30 cellular contexts compared by ENCODE assay signal in the genomic region with DNA sequence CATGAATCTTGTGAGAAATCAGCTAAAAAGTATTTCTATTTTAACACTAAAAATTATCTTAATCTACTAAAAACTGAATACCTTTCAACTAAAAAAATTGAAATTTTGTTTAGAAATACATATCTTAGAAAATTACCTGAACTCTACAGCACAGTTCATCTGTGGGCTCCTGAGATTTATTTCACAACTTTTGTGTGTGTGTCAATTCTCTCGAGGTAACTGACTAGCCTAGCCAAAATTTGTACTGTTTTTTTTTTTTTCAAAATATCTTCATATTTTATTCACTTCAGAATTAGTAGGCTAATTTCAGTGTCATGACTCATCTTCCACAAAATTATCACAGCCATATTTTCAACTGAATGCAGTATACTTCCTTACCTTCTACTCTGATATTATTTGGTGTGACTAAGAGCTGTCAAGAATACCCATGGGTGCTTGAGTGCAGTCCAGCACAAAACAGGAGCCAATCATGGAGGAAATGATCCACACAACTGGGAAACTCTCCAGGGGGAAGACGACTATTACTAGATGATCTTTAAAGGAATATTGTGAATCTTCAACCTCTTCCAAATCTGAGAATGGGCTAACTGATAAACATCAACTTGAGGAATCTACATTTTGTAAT.
DNase-seq lines count a peak whose midpoint lies in the region; ATAC-seq, FAIRE-seq and TF ChIP-seq lines count a peak whose summit lies in the region.
"Had no signal": no experiment of that assay in that cellular context is flagged by ENCODE, and none has a peak within 500 bp of the region (broad histone marks: within the 10 kb centered on the region; RNA-seq: fewer than 3 reads in every experiment).

No MANE protein-coding gene starts in this region.

- peak; percentile 20 for FAIRE-seq in astrocyte (lab: Jason Lieb, UNC)
- FAIRE-seq: G401.6 had no signal

- H2AFZ ChIP-seq in astrocyte (ENCODE audit: low read depth, low read length) (no peak overlapping the region), PC-9 (no peak overlapping the region)

- H3K36me3 ChIP-seq in astrocyte (ENCODE audit: insufficient read depth, low read length) (no peaks in the 10 kb centered on the region), left lung (no peaks in the 10 kb centered on the region), PC-9 (ENCODE audit: low read depth) (no peaks in the 10 kb centered on the region)
- H3K36me3 ChIP-seq: ascending aorta had no signal

- no TSS peak for BruUV-seq in PC-9 (replicated peaks; lab: Mats Ljungman, UMichigan)

- no peak overlapping the region for H3K4me3 ChIP-seq in astrocyte (ENCODE audit: insufficient read depth, low read depth, low read length)
- H3K4me3 ChIP-seq in left lung: no peak overlapping the region
- no peak overlapping the region for H3K4me3 ChIP-seq in PC-9
- H3K4me3 ChIP-seq: ascending aorta, mucosa of descending colon had no signal

- H3K27ac ChIP-seq in astrocyte (ENCODE audit: low read depth, low read length): no peak overlapping the region
- no peak overlapping the region for H3K27ac ChIP-seq in left lung
- H3K27ac ChIP-seq in PC-9: no peak overlapping the region
- H3K27ac ChIP-seq: ascending aorta had no signal

- H3K36me3 Mint-ChIP-seq in astrocyte (ENCODE audit: low read depth, unreplicated experiment): no peaks in the 10 kb centered on the region
- H3K36me3 Mint-ChIP-seq: activated naive CD8-positive, alpha-beta T cell treated with anti-CD3 and anti-CD28 coated beads for 36 hours; natural killer cell; stimulated activated naive B cell treated with anti-CD40 and anti-IgM and Interleukin-4, amounts not matched to agents 10 μg/mL and 1 μg/mL and 100 μg/mL, for 72 hours; type B pancreatic cell had no signal

- no peak overlapping the region for H3K9ac ChIP-seq in astrocyte (ENCODE audit: low read length)

- ATAC-seq in left lung (peak; percentile 43), GM18868 (IDR thresholded peaks at IDR 0.05; ENCODE audit: unreplicated experiment) (no peak)
- ATAC-seq: mucosa of descending colon; natural killer cell; Right ventricle myocardium inferior; stimulated activated naive B cell treated with anti-CD40 and anti-IgM and Interleukin-4, amounts not matched to agents 10 μg/mL and 1 μg/mL and 100 μg/mL, for 72 hours had no signal

- no peaks in the 10 kb centered on the region for H3F3A ChIP-seq in PC-9 (ENCODE audit: insufficient read depth, low read depth)

- H3K4me3 Mint-ChIP-seq in astrocyte (ENCODE audit: unreplicated experiment): no peak overlapping the region
- H3K4me3 Mint-ChIP-seq: activated naive CD8-positive, alpha-beta T cell treated with anti-CD3 and anti-CD28 coated beads for 36 hours; activated T-cell treated with anti-CD3 and anti-CD28 coated beads, Interleukin-2, amount 50 U/mL, for 24 hours; natural killer cell; stimulated activated naive B cell treated with anti-CD40 and anti-IgM and Interleukin-4, amounts not matched to agents 10 μg/mL and 1 μg/mL and 100 μg/mL, for 72 hours; type B pancreatic cell had no signal

- no peaks in the 10 kb centered on the region for H3K27me3 Mint-ChIP-seq in astrocyte (ENCODE audit: low read depth, unreplicated experiment)
- H3K27me3 Mint-ChIP-seq: activated T-cell treated with anti-CD3 and anti-CD28 coated beads, Interleukin-2, amount 50 U/mL, for 24 hours had no signal

- no peak overlapping the region for H3K4me2 ChIP-seq in astrocyte (ENCODE audit: low read length)
- no peak overlapping the region for H3K4me2 ChIP-seq in PC-9

- H3K79me2 ChIP-seq in astrocyte (ENCODE audit: insufficient read depth, low read length) (no peaks in the 10 kb centered on the region), PC-9 (ENCODE audit: low read depth) (no peaks in the 10 kb centered on the region)

- POLR2A ChIA-PET in PC-9 (lab: Charles Lee; ENCODE audit: unreplicated experiment): no interaction called here

- CTCF ChIA-PET in PC-9 (lab: Charles Lee): no interaction called here

- H3K27me3 ChIP-seq in astrocyte (ENCODE audit: insufficient read depth, low read length) (no peaks in the 10 kb centered on the region), left lung (no peaks in the 10 kb centered on the region), PC-9 (ENCODE audit: insufficient read depth, low read depth) (no peaks in the 10 kb centered on the region)
- H3K27me3 ChIP-seq: ascending aorta had no signal

- H3K9me2 ChIP-seq in PC-9 (ENCODE audit: insufficient read depth): no peaks in the 10 kb centered on the region; the same call in 1 of the 2 replicates

- intact Hi-C loops in left lung (cut with DNase I): no loop called here
- intact Hi-C loops in PC-9 (cut with micrococcal nuclease; ENCODE audit: unreplicated experiment): no loop called here

- H3K4me1 ChIP-seq in astrocyte (ENCODE audit: insufficient read depth, low read length): no peaks in the 10 kb centered on the region
- H3K4me1 ChIP-seq in left lung: no peaks in the 10 kb centered on the region
- H3K4me1 ChIP-seq in PC-9 (replicated peaks; ENCODE audit: insufficient read depth): no peaks in the 10 kb centered on the region
- H3K4me1 ChIP-seq: ascending aorta had no signal

- H3K4me1 Mint-ChIP-seq in astrocyte (ENCODE audit: low read depth, unreplicated experiment): no peaks in the 10 kb centered on the region
- H3K4me1 Mint-ChIP-seq: activated naive CD8-positive, alpha-beta T cell treated with anti-CD3 and anti-CD28 coated beads for 36 hours; natural killer cell; stimulated activated naive B cell treated with anti-CD40 and anti-IgM and Interleukin-4, amounts not matched to agents 10 μg/mL and 1 μg/mL and 100 μg/mL, for 72 hours had no signal

- H3K27ac Mint-ChIP-seq in astrocyte (ENCODE audit: unreplicated experiment): no peak overlapping the region
- H3K27ac Mint-ChIP-seq: activated naive CD8-positive, alpha-beta T cell treated with anti-CD3 and anti-CD28 coated beads for 36 hours; activated T-cell treated with anti-CD3 and anti-CD28 coated beads, Interleukin-2, amount 50 U/mL, for 24 hours; natural killer cell; stimulated activated naive B cell treated with anti-CD40 and anti-IgM and Interleukin-4, amounts not matched to agents 10 μg/mL and 1 μg/mL and 100 μg/mL, for 72 hours; type B pancreatic cell had no signal

- TF ChIP-seq CTCF in astrocyte (IDR thresholded peaks at IDR 0.05; ENCODE audit: insufficient read depth, low read depth, low read length): no peak
- no peak for TF ChIP-seq CTCF in left lung (IDR thresholded peaks at IDR 0.05)
- TF ChIP-seq CTCF in PC-9 (conservative IDR thresholded peaks at IDR 0.05): no peak

- H3K9me3 Mint-ChIP-seq in astrocyte (ENCODE audit: unreplicated experiment): no peaks in the 10 kb centered on the region
- H3K9me3 Mint-ChIP-seq: activated naive CD8-positive, alpha-beta T cell treated with anti-CD3 and anti-CD28 coated beads for 36 hours; activated T-cell treated with anti-CD3 and anti-CD28 coated beads, Interleukin-2, amount 50 U/mL, for 24 hours; stimulated activated naive B cell treated with anti-CD40 and anti-IgM and Interleukin-4, amounts not matched to agents 10 μg/mL and 1 μg/mL and 100 μg/mL, for 72 hours; type B pancreatic cell had no signal

- H3K9me3 ChIP-seq in astrocyte (ENCODE audit: insufficient read depth, low read depth, low read length) (peaks cover 2% of the 10 kb centered on the region), left lung (no peaks in the 10 kb centered on the region), PC-9 (ENCODE audit: insufficient read depth, low read depth) (no peaks in the 10 kb centered on the region)
- H3K9me3 ChIP-seq: ascending aorta, mucosa of descending colon had no signal

- H4K20me1 ChIP-seq in astrocyte (ENCODE audit: insufficient read depth, low read length) (no peaks in the 10 kb centered on the region), PC-9 (ENCODE audit: insufficient read depth) (no peaks in the 10 kb centered on the region)

- peak; percentile 42 for DNase-seq in AG08395 (ENCODE audit: low spot score)
- DNase-seq in HCEC 1CT: peak; percentile 78
- DNase-seq in astrocyte (ENCODE audit: low read depth): no peak
- DNase-seq in left lung: no peak
- DNase-seq in PC-9: no peak
- DNase-seq in AML-193 (lab: John Stamatoyannopoulos, UW): no peak
- DNase-seq in DMS153 treated with DMSO at 0.1 percent for 48 hours (lab: John Stamatoyannopoulos, UW; ENCODE audit: unreplicated experiment): no peak
- DNase-seq: activated gamma-delta T cell; activated naive CD8-positive, alpha-beta T cell treated with anti-CD3 and anti-CD28 coated beads for 36 hours; activated T-cell treated with anti-CD3 and anti-CD28 coated beads, Interleukin-2, amount 50 U/mL, for 24 hours; central memory CD4-positive, alpha-beta T cell; cortex of kidney; erythroblast; foreskin melanocyte; KG1; kidney glomerular epithelial cell; mucosa of descending colon; natural killer cell; NCI-H1417; NCI-H2029; NCI-H524 treated with DMSO at 0.1 percent for 48 hours; NK-92 treated with Interleukin-12 subunit alpha and Interleukin-12 subunit beta, amount 100 ng/mL, for 24 hours; stimulated activated CD4-positive, alpha-beta T cell treated with anti-CD3 and anti-CD28 coated beads, Interleukin-15, amount 100 ng/mL, for 24 hours; stimulated activated naive B cell treated with anti-CD40 and anti-IgM and Interleukin-4, amounts not matched to agents 10 μg/mL and 1 μg/mL and 100 μg/mL, for 72 hours; T-helper 2 cell had no signal

Comparison
In these comparisons a context has a peak if more than half of its experiments do, and no peak if none do; other contexts are left out.
1. DNase-seq: peak in AG08395 (single experiment) and HCEC 1CT (single experiment); none in astrocyte (single experiment), left lung (0 of 2), PC-9 (0 of 2), AML-193 (0 of 2) and DMS153 treated with DMSO at 0.1 percent for 48 hours (single experiment).